40 cellular contexts compared by ENCODE assay signal in the genomic region with DNA sequence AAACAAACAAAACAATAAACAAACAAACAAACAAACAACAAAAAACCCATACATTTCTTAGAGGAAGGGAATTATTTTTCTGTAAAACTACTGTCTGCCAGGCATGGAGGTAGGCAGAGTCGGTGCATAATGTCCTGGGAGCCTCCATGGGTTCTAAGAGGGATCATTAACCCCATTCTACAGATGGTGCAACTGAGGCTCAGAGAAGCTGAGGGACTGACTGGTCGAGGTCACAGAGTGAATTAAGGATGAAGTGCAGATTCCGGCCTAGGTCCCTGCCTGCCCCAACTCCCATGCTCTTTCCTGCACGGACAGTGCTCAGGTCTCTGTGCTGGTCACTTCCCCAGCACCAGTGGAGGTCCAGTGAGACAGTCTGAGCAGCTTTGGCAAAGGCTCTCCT. TPM values are rescaled to one million over a fixed set of nuclear protein-coding genes. Genes with fewer than 3 reads are reported as not detected.
"Had no signal": no experiment of that assay in that cellular context is flagged by ENCODE, and none has a peak within 500 bp of the region (broad histone marks: within the 10 kb centered on the region; RNA-seq: fewer than 3 reads in every experiment).

No MANE protein-coding gene starts in this region.

- H3K36me3 Mint-ChIP-seq: activated CD4-positive, alpha-beta memory T cell treated with anti-CD3 and anti-CD28 coated beads for 36 hours; activated naive CD8-positive, alpha-beta T cell; activated naive CD8-positive, alpha-beta T cell treated with anti-CD3 and anti-CD28 coated beads, Interleukin-2, amount 10 ng/mL, durations not matched to agents 7 days and 5 days; brain had no signal

- H3K27me3 Mint-ChIP-seq: brain had no signal

- H3K4me3 ChIP-seq: ascending aorta, cardiac muscle cell had no signal

- H3K9me3 Mint-ChIP-seq: activated B cell treated with CpG ODN at 0.5 μM for 24 hours; activated CD4-positive, alpha-beta memory T cell treated with anti-CD3 and anti-CD28 coated beads for 36 hours; activated CD4-positive, alpha-beta T cell treated with anti-CD3 and anti-CD28 coated beads, Interleukin-2, amount 10 ng/mL, durations not matched to agents 24 days and 14 days; activated CD8-positive, alpha-beta T cell treated with anti-CD3 and anti-CD28 coated beads for 36 hours; activated naive CD4-positive, alpha-beta T cell treated with anti-CD3 and anti-CD28 coated beads for 36 hours; activated naive CD8-positive, alpha-beta T cell treated with anti-CD3 and anti-CD28 coated beads, Interleukin-2, amount 10 ng/mL, durations not matched to agents 7 days and 5 days; activated naive CD8-positive, alpha-beta T cell treated with anti-CD3 and anti-CD28 coated beads, Interleukin-2, amount 50 U/mL, for 24 hours; activated T-cell treated with anti-CD3 and anti-CD28 coated beads, Interleukin-2, amount 50 U/mL, for 4 hours; activated T-cell treated with anti-CD3 and anti-CD28 coated beads, Interleukin-2, amount 50 U/mL, for 72 hours; activated T-helper 1 cell treated with anti-CD3 and anti-CD28 coated beads, Interleukin-12 subunit alpha, Interleukin-12 subunit beta, Interleukin-2, Interleukin-4 antibody, amounts not matched to agents 30 ng/mL and 10 ng/mL and 1 ng/mL, durations not matched to agents 14 hours and 24 hours and 36 hours; activated T-helper 17 cell treated with anti-CD3 and anti-CD28 coated beads, Interleukin-2, amount 50 U/mL, for 72 hours; central memory CD8-positive, alpha-beta T cell; T-helper 1 cell treated with Interleukin-12 subunit alpha and Interleukin-12 subunit beta and Interleukin-4 antibody, amounts not matched to agents 30 μg/mL and 1 μg/mL, for 36 hours; T-helper 2 cell treated with Interferon-gamma antibody and Interleukin-4, amounts not matched to agents 5 μg/mL and 100 μg/mL, for 36 hours had no signal

- H3K9me3 ChIP-seq: ascending aorta had no signal

- H3K27me3 ChIP-seq: ascending aorta had no signal

- FAIRE-seq: bronchial epithelial cell, TTC549 had no signal

- H3K36me3 ChIP-seq: ascending aorta, cardiac muscle cell had no signal

- H3K4me1 Mint-ChIP-seq: activated CD4-positive, alpha-beta T cell treated with anti-CD3 and anti-CD28 coated beads, Interleukin-2, amount 10 ng/mL, durations not matched to agents 24 days and 14 days; activated naive CD8-positive, alpha-beta T cell treated with anti-CD3 and anti-CD28 coated beads, Interleukin-2, amount 10 ng/mL, durations not matched to agents 7 days and 5 days; activated naive CD8-positive, alpha-beta T cell treated with anti-CD3 and anti-CD28 coated beads, Interleukin-2, amount 50 U/mL, for 24 hours; activated T-helper 17 cell treated with anti-CD3 and anti-CD28 coated beads, Interleukin-2, amount 50 U/mL, for 72 hours; central memory CD8-positive, alpha-beta T cell had no signal

- H3K27ac ChIP-seq: ascending aorta, cardiac muscle cell, VCaP had no signal

- ATAC-seq: activated CD8-positive, alpha-beta T cell treated with anti-CD3 and anti-CD28 coated beads for 36 hours; activated naive CD8-positive, alpha-beta T cell treated with anti-CD3 and anti-CD28 coated beads, Interleukin-2, amount 50 U/mL, for 24 hours; activated T-cell treated with anti-CD3 and anti-CD28 coated beads, Interleukin-2, amount 50 U/mL, for 4 hours; activated T-cell treated with anti-CD3 and anti-CD28 coated beads, Interleukin-2, amount 50 U/mL, for 72 hours; activated T-helper 17 cell treated with anti-CD3 and anti-CD28 coated beads, Interleukin-2, amount 50 U/mL, for 72 hours had no signal

- H3K4me1 ChIP-seq: ascending aorta had no signal

- DNase-seq: activated B cell treated with CpG ODN at 0.5 μM for 24 hours; activated CD4-positive, alpha-beta memory T cell treated with anti-CD3 and anti-CD28 coated beads for 36 hours; activated CD4-positive, alpha-beta T cell treated with anti-CD3 and anti-CD28 coated beads for 4 hours; activated CD4-positive, alpha-beta T cell treated with anti-CD3 and anti-CD28 coated beads, Interleukin-2, amount 10 ng/mL, durations not matched to agents 24 days and 14 days; activated CD4-positive, alpha-beta T cell treated with anti-CD3 and anti-CD28 coated beads, Interleukin-2, amount 50 U/mL, for 1 hour; activated CD4-positive, alpha-beta T cell treated with anti-CD3 and anti-CD28 coated beads, Interleukin-2, amount 50 U/mL, for 4 hours; activated CD4-positive, CD25-positive, alpha-beta regulatory T cell treated with anti-CD3 and anti-CD28 coated beads, Interleukin-2, amount 50 U/mL, for 72 hours; activated CD8-positive, alpha-beta memory T cell treated with anti-CD3 and anti-CD28 coated beads, Interleukin-2, amount 50 U/mL, for 4 hours; activated CD8-positive, alpha-beta T cell treated with anti-CD3 and anti-CD28 coated beads for 36 hours; activated effector memory CD4-positive, alpha-beta T cell treated with anti-CD3 and anti-CD28 coated beads, Interleukin-2, amount 50 U/mL, for 16 hours; activated gamma-delta T cell treated with Interleukin-2 at 50 U/mL for 16 hours; activated naive CD4-positive, alpha-beta T cell; activated naive CD4-positive, alpha-beta T cell treated with anti-CD3 and anti-CD28 coated beads for 36 hours; activated naive CD4-positive, alpha-beta T cell treated with anti-CD3 and anti-CD28 coated beads, Interleukin-2, amount 50 U/mL, for 16 hours; activated naive CD8-positive, alpha-beta T cell treated with anti-CD3 and anti-CD28 coated beads, Interleukin-2, amount 10 ng/mL, durations not matched to agents 7 days and 5 days; activated naive CD8-positive, alpha-beta T cell treated with anti-CD3 and anti-CD28 coated beads, Interleukin-2, amount 50 U/mL, for 24 hours; activated T-cell treated with anti-CD3 and anti-CD28 coated beads for 4 hours; activated T-cell treated with anti-CD3 and anti-CD28 coated beads, Interleukin-2, amount 50 U/mL, for 1 hour; activated T-cell treated with anti-CD3 and anti-CD28 coated beads, Interleukin-2, amount 50 U/mL, for 4 hours; activated T-cell treated with anti-CD3 and anti-CD28 coated beads, Interleukin-2, amount 50 U/mL, for 72 hours; amygdala; anterior cingulate cortex; caudate nucleus; cerebellar nuclear complex; T-helper 1 cell; T-helper 2 cell; T-helper 9 cell had no signal

- H3K4me3 Mint-ChIP-seq: activated B cell treated with CpG ODN at 0.5 μM for 24 hours; activated CD4-positive, alpha-beta memory T cell treated with anti-CD3 and anti-CD28 coated beads for 36 hours; activated CD4-positive, alpha-beta T cell treated with anti-CD3 and anti-CD28 coated beads, Interleukin-2, amount 10 ng/mL, durations not matched to agents 24 days and 14 days; activated CD8-positive, alpha-beta T cell treated with anti-CD3 and anti-CD28 coated beads for 36 hours; activated naive CD4-positive, alpha-beta T cell treated with anti-CD3 and anti-CD28 coated beads for 36 hours; activated naive CD8-positive, alpha-beta T cell; activated naive CD8-positive, alpha-beta T cell treated with anti-CD3 and anti-CD28 coated beads, Interleukin-2, amount 10 ng/mL, durations not matched to agents 7 days and 5 days; activated naive CD8-positive, alpha-beta T cell treated with anti-CD3 and anti-CD28 coated beads, Interleukin-2, amount 50 U/mL, for 24 hours; activated T-cell treated with anti-CD3 and anti-CD28 coated beads, Interleukin-2, amount 50 U/mL, for 4 hours; activated T-cell treated with anti-CD3 and anti-CD28 coated beads, Interleukin-2, amount 50 U/mL, for 72 hours; activated T-helper 1 cell treated with anti-CD3 and anti-CD28 coated beads, Interleukin-12 subunit alpha, Interleukin-12 subunit beta, Interleukin-2, Interleukin-4 antibody, amounts not matched to agents 30 ng/mL and 10 ng/mL and 1 ng/mL, durations not matched to agents 14 hours and 24 hours and 36 hours; activated T-helper 17 cell treated with anti-CD3 and anti-CD28 coated beads, Interleukin-2, amount 50 U/mL, for 72 hours; brain; central memory CD8-positive, alpha-beta T cell; T-helper 1 cell treated with Interleukin-12 subunit alpha and Interleukin-12 subunit beta and Interleukin-4 antibody, amounts not matched to agents 30 μg/mL and 1 μg/mL, for 36 hours; T-helper 2 cell treated with Interferon-gamma antibody and Interleukin-4, amounts not matched to agents 5 μg/mL and 100 μg/mL, for 36 hours had no signal

- H3K27ac Mint-ChIP-seq: activated B cell treated with CpG ODN at 0.5 μM for 24 hours; activated CD4-positive, alpha-beta memory T cell treated with anti-CD3 and anti-CD28 coated beads for 36 hours; activated CD4-positive, alpha-beta T cell treated with anti-CD3 and anti-CD28 coated beads, Interleukin-2, amount 10 ng/mL, durations not matched to agents 24 days and 14 days; activated CD8-positive, alpha-beta T cell treated with anti-CD3 and anti-CD28 coated beads for 36 hours; activated naive CD4-positive, alpha-beta T cell treated with anti-CD3 and anti-CD28 coated beads for 36 hours; activated naive CD8-positive, alpha-beta T cell; activated naive CD8-positive, alpha-beta T cell treated with anti-CD3 and anti-CD28 coated beads, Interleukin-2, amount 10 ng/mL, durations not matched to agents 7 days and 5 days; activated naive CD8-positive, alpha-beta T cell treated with anti-CD3 and anti-CD28 coated beads, Interleukin-2, amount 50 U/mL, for 24 hours; activated T-cell treated with anti-CD3 and anti-CD28 coated beads, Interleukin-2, amount 50 U/mL, for 72 hours; activated T-helper 1 cell treated with anti-CD3 and anti-CD28 coated beads, Interleukin-12 subunit alpha, Interleukin-12 subunit beta, Interleukin-2, Interleukin-4 antibody, amounts not matched to agents 30 ng/mL and 10 ng/mL and 1 ng/mL, durations not matched to agents 14 hours and 24 hours and 36 hours; activated T-helper 17 cell treated with anti-CD3 and anti-CD28 coated beads, Interleukin-2, amount 50 U/mL, for 72 hours; brain; T-helper 1 cell treated with Interleukin-12 subunit alpha and Interleukin-12 subunit beta and Interleukin-4 antibody, amounts not matched to agents 30 μg/mL and 1 μg/mL, for 36 hours; T-helper 2 cell treated with Interferon-gamma antibody and Interleukin-4, amounts not matched to agents 5 μg/mL and 100 μg/mL, for 36 hours had no signal

RNA-seq across cellular contexts. Expression of a gene that starts 15.8 kb away (rescaled TPM):
- total RNA-seq: activated CD4-positive, alpha-beta memory T cell treated with anti-CD3 and anti-CD28 coated beads for 36 hours; activated CD4-positive, alpha-beta T cell treated with anti-CD3 and anti-CD28 coated beads, Interleukin-2, amount 10 ng/mL, durations not matched to agents 24 days and 14 days; activated CD8-positive, alpha-beta memory T cell treated with anti-CD3 and anti-CD28 coated beads for 36 hours; activated CD8-positive, alpha-beta T cell treated with anti-CD3 and anti-CD28 coated beads for 36 hours; activated naive CD4-positive, alpha-beta T cell treated with anti-CD3 and anti-CD28 coated beads for 36 hours; activated naive CD8-positive, alpha-beta T cell treated with anti-CD3 and anti-CD28 coated beads, Interleukin-2, amount 10 ng/mL, durations not matched to agents 7 days and 5 days; activated T-cell treated with anti-CD3 and anti-CD28 coated beads, Interleukin-2, amount 50 U/mL, for 4 hours; activated T-cell treated with anti-CD3 and anti-CD28 coated beads, Interleukin-2, amount 50 U/mL, for 72 hours; activated T-helper 1 cell treated with anti-CD3 and anti-CD28 coated beads, Interleukin-12 subunit alpha, Interleukin-12 subunit beta, Interleukin-2, Interleukin-4 antibody, amounts not matched to agents 30 ng/mL and 10 ng/mL and 1 ng/mL, durations not matched to agents 14 hours and 24 hours and 36 hours; activated T-helper 17 cell treated with anti-CD3 and anti-CD28 coated beads, Interleukin-2, amount 50 U/mL, for 72 hours; ascending aorta; cardiac muscle cell had no signal
- polyA plus RNA-seq: cardiac muscle cell had no signal
